Comparison of ENCODE assay signal across 9 cellular contexts in the genomic region with DNA sequence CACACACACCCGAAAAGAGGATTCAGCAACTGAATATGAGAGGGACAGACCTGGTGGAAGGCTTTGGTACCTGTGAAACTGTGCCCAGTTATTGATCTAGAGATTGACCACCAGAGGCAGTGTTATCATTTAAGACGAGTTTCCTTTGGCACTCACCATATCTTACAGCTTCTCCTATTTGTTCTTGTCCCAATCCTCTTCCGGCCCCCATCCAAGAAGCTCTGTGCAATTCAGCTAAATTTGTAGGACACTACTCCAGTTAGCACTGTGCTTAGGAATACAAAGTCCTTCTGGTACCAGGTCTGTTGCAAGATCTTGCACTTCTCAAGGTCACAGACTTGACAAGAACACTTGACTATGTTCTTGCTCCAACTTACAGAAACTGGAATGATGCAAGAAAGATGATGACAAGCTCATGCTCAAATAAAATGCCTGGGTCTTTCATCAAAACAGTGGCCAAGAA. TPM values are rescaled to one million over a fixed set of nuclear protein-coding genes. Genes with fewer than 3 reads are reported as not detected.
DNase-seq lines count a peak whose midpoint lies in the region; ATAC-seq, FAIRE-seq and TF ChIP-seq lines count a peak whose summit lies in the region.
"Had no signal": no experiment of that assay in that cellular context is flagged by ENCODE, and none has a peak within 500 bp of the region (broad histone marks: within the 10 kb centered on the region; RNA-seq: fewer than 3 reads in every experiment).

No MANE protein-coding gene starts in this region.

- POLR2A ChIA-PET in activated CD4-positive, alpha-beta memory T cell treated with anti-CD3 and anti-CD28 coated beads for 36 hours (lab: Charles Lee), result no interaction called here

- H3K27ac ChIP-seq in left ventricle myocardium inferior (replicated peaks), result peak overlapping the region; percentile 18

- FAIRE-seq in HTR-8/SVneo (lab: Jason Lieb, UNC), result peak; percentile 73

- peak; percentile 84 to 85 for ATAC-seq in stimulated activated naive B cell treated with anti-CD40 and anti-IgM and Interleukin-4, amounts not matched to agents 10 μg/mL and 1 μg/mL and 100 μg/mL, for 72 hours (replicated peaks)
- no peak for ATAC-seq in HG02938 (IDR thresholded peaks at IDR 0.05; ENCODE audit: unreplicated experiment)

- H3K9me3 Mint-ChIP-seq in Calu3 (ENCODE audit: low read depth, unreplicated experiment), result no peaks in the 10 kb centered on the region
- no peaks in the 10 kb centered on the region for H3K9me3 Mint-ChIP-seq in stimulated activated naive B cell treated with anti-CD40 and anti-IgM and Interleukin-4, amounts not matched to agents 10 μg/mL and 1 μg/mL and 100 μg/mL, for 72 hours
- H3K9me3 Mint-ChIP-seq in activated CD4-positive, alpha-beta memory T cell treated with anti-CD3 and anti-CD28 coated beads for 36 hours, result no peaks in the 10 kb centered on the region
- H3K9me3 Mint-ChIP-seq: IgD-negative memory B cell had no signal

- H3K4me3 ChIP-seq in left ventricle myocardium inferior, result no peak overlapping the region

- no peaks in the 10 kb centered on the region for H3K9me3 ChIP-seq in left ventricle myocardium inferior (replicated peaks)

- H3K27ac Mint-ChIP-seq in Calu3 (ENCODE audit: unreplicated experiment), result no peak overlapping the region
- no peak overlapping the region for H3K27ac Mint-ChIP-seq in stimulated activated naive B cell treated with anti-CD40 and anti-IgM and Interleukin-4, amounts not matched to agents 10 μg/mL and 1 μg/mL and 100 μg/mL, for 72 hours
- no peak overlapping the region for H3K27ac Mint-ChIP-seq in activated CD4-positive, alpha-beta memory T cell treated with anti-CD3 and anti-CD28 coated beads for 36 hours
- H3K27ac Mint-ChIP-seq: IgD-negative memory B cell had no signal

- H3K4me1 ChIP-seq in left ventricle myocardium inferior, result peaks cover 18% of the 10 kb centered on the region

- peaks cover 10% of the 10 kb centered on the region for H3K27me3 Mint-ChIP-seq in Calu3 (ENCODE audit: unreplicated experiment)
- peaks cover 0 to 6% of the 10 kb centered on the region in 2 donors for H3K27me3 Mint-ChIP-seq in stimulated activated naive B cell treated with anti-CD40 and anti-IgM and Interleukin-4, amounts not matched to agents 10 μg/mL and 1 μg/mL and 100 μg/mL, for 72 hours
- peaks cover 4% of the 10 kb centered on the region for H3K27me3 Mint-ChIP-seq in activated CD4-positive, alpha-beta memory T cell treated with anti-CD3 and anti-CD28 coated beads for 36 hours

- no peak overlapping the region for H3K4me3 Mint-ChIP-seq in Calu3 (ENCODE audit: low read depth, unreplicated experiment)
- no peak overlapping the region for H3K4me3 Mint-ChIP-seq in stimulated activated naive B cell treated with anti-CD40 and anti-IgM and Interleukin-4, amounts not matched to agents 10 μg/mL and 1 μg/mL and 100 μg/mL, for 72 hours
- no peak overlapping the region for H3K4me3 Mint-ChIP-seq in activated CD4-positive, alpha-beta memory T cell treated with anti-CD3 and anti-CD28 coated beads for 36 hours
- H3K4me3 Mint-ChIP-seq: IgD-negative memory B cell had no signal

- intact Hi-C loops in Calu3 (cut with micrococcal nuclease; ENCODE audit: unreplicated experiment), result loop anchor here (1.0 kb wide), 1 partner anchor 119 kb away; no protein-coding TSS in a partner anchor
- intact Hi-C loops in left ventricle myocardium inferior (cut with micrococcal nuclease), result loop anchor here (10.0 kb wide), 1 partner anchor 118 kb away; no protein-coding TSS in a partner anchor
- intact Hi-C loops in activated CD4-positive, alpha-beta memory T cell treated with anti-CD3 and anti-CD28 coated beads for 36 hours (cut with micrococcal nuclease), result loop anchor here (2.0 to 10.0 kb wide), 4 partner anchors 120 to 668 kb away; no protein-coding TSS in a partner anchor

- TF ChIP-seq CTCF in Calu3 (IDR thresholded peaks at IDR 0.05; ENCODE audit: unreplicated experiment), result peak; percentile 49
- TF ChIP-seq CTCF in left ventricle myocardium inferior (IDR thresholded peaks at IDR 0.05; ENCODE audit: borderline replicate concordance), result peak; percentile 42

- no peaks in the 10 kb centered on the region for H3K27me3 ChIP-seq in left ventricle myocardium inferior (ENCODE audit: low read depth)

- DNase-seq in Calu3 (no peak), HTR-8/SVneo (ENCODE audit: insufficient read length, low spot score) (peak; percentile 57), SW480 (ENCODE audit: low spot score) (peak; percentile 74), left ventricle myocardium inferior (no peak), amygdala (lab: John Stamatoyannopoulos, UW) (no peak)
- no peak for DNase-seq in stimulated activated naive B cell treated with anti-CD40 and anti-IgM and Interleukin-4, amounts not matched to agents 10 μg/mL and 1 μg/mL and 100 μg/mL, for 72 hours
- DNase-seq in activated CD4-positive, alpha-beta memory T cell treated with anti-CD3 and anti-CD28 coated beads for 36 hours, result no peak

- BruUV-seq in Calu3 (replicated peaks; lab: Mats Ljungman, UMichigan), result no TSS peak

- H3K4me1 Mint-ChIP-seq in Calu3 (ENCODE audit: low read depth, unreplicated experiment), result peaks cover 9% of the 10 kb centered on the region
- H3K4me1 Mint-ChIP-seq in stimulated activated naive B cell treated with anti-CD40 and anti-IgM and Interleukin-4, amounts not matched to agents 10 μg/mL and 1 μg/mL and 100 μg/mL, for 72 hours, result peaks cover 3 to 7% of the 10 kb centered on the region in 2 donors
- H3K4me1 Mint-ChIP-seq in activated CD4-positive, alpha-beta memory T cell treated with anti-CD3 and anti-CD28 coated beads for 36 hours (ENCODE audit: low read depth), result no peaks in the 10 kb centered on the region

- no peaks in the 10 kb centered on the region for H3K36me3 Mint-ChIP-seq in Calu3 (ENCODE audit: insufficient read depth, unreplicated experiment)
- no peaks in the 10 kb centered on the region for H3K36me3 Mint-ChIP-seq in stimulated activated naive B cell treated with anti-CD40 and anti-IgM and Interleukin-4, amounts not matched to agents 10 μg/mL and 1 μg/mL and 100 μg/mL, for 72 hours
- H3K36me3 Mint-ChIP-seq in activated CD4-positive, alpha-beta memory T cell treated with anti-CD3 and anti-CD28 coated beads for 36 hours, result no peaks in the 10 kb centered on the region
- H3K36me3 Mint-ChIP-seq: IgD-negative memory B cell had no signal

- H3K36me3 ChIP-seq in left ventricle myocardium inferior, result no peaks in the 10 kb centered on the region

- CTCF ChIA-PET in Calu3 (lab: Charles Lee), result interaction anchor here (0.7 to 2.4 kb wide), 5 partner anchors 10 to 220 kb away, joined by 3 to 12 read pairs (median 5); no protein-coding TSS in a partner anchor
- CTCF ChIA-PET in activated CD4-positive, alpha-beta memory T cell treated with anti-CD3 and anti-CD28 coated beads for 36 hours (lab: Charles Lee), result interaction anchor here (0.7 to 2.3 kb wide), 6 partner anchors 8 to 210 kb away, joined by 3 to 8 read pairs (median 4); no protein-coding TSS in a partner anchor

RNA-seq across cellular contexts. Expression of gene CRIPT, which starts 40.1 kb away (rescaled TPM):
- total RNA-seq in Calu3 (2022) (11.8 and 13.5 TPM in 2 replicates), left ventricle myocardium inferior (19.4 TPM)
- 10 to 100 TPM in 1 of 2 experiments, 1 to 10 TPM in 1; 9.6 to 10.2 TPM for total RNA-seq in activated CD4-positive, alpha-beta memory T cell treated with anti-CD3 and anti-CD28 coated beads for 36 hours

RNA-seq across cellular contexts. Expression of gene PIGF, which starts 40.2 kb away (rescaled TPM):
- 19.0 and 19.7 TPM in 2 replicates for total RNA-seq in Calu3 (2022)
- total RNA-seq in left ventricle myocardium inferior, result 10.3 TPM
- 10 to 100 TPM; 25.7 to 29.9 TPM for total RNA-seq in activated CD4-positive, alpha-beta memory T cell treated with anti-CD3 and anti-CD28 coated beads for 36 hours

RNA-seq across cellular contexts. Expression of gene SOCS5, which starts 42.0 kb away (rescaled TPM):
- total RNA-seq in Calu3 (2022) (15.0 and 15.3 TPM in 2 replicates), left ventricle myocardium inferior (19.7 TPM)
- 1 to 10 TPM; 5.8 TPM for total RNA-seq in activated CD4-positive, alpha-beta memory T cell treated with anti-CD3 and anti-CD28 coated beads for 36 hours

Comparison
In these comparisons a context has a peak if more than half of its experiments do, and no peak if none do; other contexts are left out.
1. DNase-seq: peak in HTR-8/SVneo (single experiment) and SW480 (single experiment); none in Calu3 (single experiment), left ventricle myocardium inferior (single experiment), stimulated activated naive B cell treated with anti-CD40 and anti-IgM and Interleukin-4, amounts not matched to agents 10 μg/mL and 1 μg/mL and 100 μg/mL, for 72 hours (single experiment), activated CD4-positive, alpha-beta memory T cell treated with anti-CD3 and anti-CD28 coated beads for 36 hours (single experiment) and amygdala (0 of 56).